ENCODE assay signal across 14 cellular contexts in genomic region chr10:43055217-43055616, GRCh38. TPM values are rescaled to one million over a fixed set of nuclear protein-coding genes. Genes with fewer than 3 reads are reported as not detected.
DNase-seq lines count a peak whose midpoint lies in the region; ATAC-seq and TF ChIP-seq lines count a peak whose summit lies in the region.
"Had no signal": no experiment of that assay in that cellular context is flagged by ENCODE, and none has a peak within 500 bp of the region (broad histone marks: within the 10 kb centered on the region; RNA-seq: fewer than 3 reads in every experiment).

No MANE protein-coding gene starts in this region.

- H3K4me2 ChIP-seq in BLaER1 = peak overlapping the region; percentile 83

- H3K9ac ChIP-seq in BLaER1 = no peak overlapping the region
- H3K9ac ChIP-seq: GM23248 had no signal

- H3K4me3 ChIP-seq in BLaER1 (no peak overlapping the region), LNCaP clone FGC (ENCODE audit: low read depth, low read length) (no peak overlapping the region)
- H3K4me3 ChIP-seq: GM23248 had no signal

- DNase-seq in NCI-H2196 (lab: John Stamatoyannopoulos, UW; ENCODE audit: unreplicated experiment) = peak; percentile 28
- DNase-seq in NCI-H2196 treated with DMSO at 0.1 percent for 48 hours (lab: John Stamatoyannopoulos, UW; ENCODE audit: unreplicated experiment) = no peak
- peak; percentile 26 for DNase-seq in LNCaP clone FGC (ENCODE audit: low read depth)
- DNase-seq in left lobe of liver (ENCODE audit: low spot score) = peak; percentile 60
- DNase-seq in activated CD4-positive, alpha-beta T cell treated with anti-CD3 and anti-CD28 coated beads, Interleukin-2, amount 50 U/mL, for 4 hours = no peak
- DNase-seq in activated CD4-positive, alpha-beta T cell treated with anti-CD3 and anti-CD28 coated beads for 4 hours = no peak
- no peak for DNase-seq in GF-D8 (lab: John Stamatoyannopoulos, UW)
- DNase-seq: 8988T; AML-193; C1 segment of cervical spinal cord; CD4-positive, alpha-beta memory T cell; DND-41; GM23248 had no signal

- H3K9me3 ChIP-seq in BLaER1 = 0 out of 2 replicates have a peak, but pooled peaks cover 8% of the 10 kb centered on the region

- H3K4me1 ChIP-seq in BLaER1 = peaks cover 57% of the 10 kb centered on the region

- no peaks in the 10 kb centered on the region for H3K27me3 ChIP-seq in BLaER1

- H3K27ac ChIP-seq in BLaER1 = no peak overlapping the region
- H3K27ac ChIP-seq: GM23248 had no signal

- ATAC-seq in left lobe of liver = peak; percentile 53

- H4K20me1 ChIP-seq in BLaER1 = no peaks in the 10 kb centered on the region

- no peak for TF ChIP-seq CTCF in LNCaP clone FGC (IDR thresholded peaks at IDR 0.05; ENCODE audit: control insufficient read depth, extremely low read depth, insufficient read depth)

- no peaks in the 10 kb centered on the region for H3K36me3 ChIP-seq in BLaER1

RNA-seq across cellular contexts. Expression of gene RET, which starts 21.7 kb away (rescaled TPM):
- 1.1 TPM for total RNA-seq in left lobe of liver
- total RNA-seq: CD4-positive, alpha-beta memory T cell; GM23248 had no signal

Comparison
In these comparisons a context has a peak if more than half of its experiments do, and no peak if none do; other contexts are left out.
1. DNase-seq: peak in NCI-H2196 (single experiment), LNCaP clone FGC (single experiment) and left lobe of liver (single experiment); none in NCI-H2196 treated with DMSO at 0.1 percent for 48 hours (single experiment), activated CD4-positive, alpha-beta T cell treated with anti-CD3 and anti-CD28 coated beads, Interleukin-2, amount 50 U/mL, for 4 hours (0 of 2), activated CD4-positive, alpha-beta T cell treated with anti-CD3 and anti-CD28 coated beads for 4 hours (0 of 2) and GF-D8 (single experiment).